Comparison of ENCODE assay signal across 14 cellular contexts in genomic region chr15:69391046-69391757, GRCh38. TPM values are rescaled to one million over a fixed set of nuclear protein-coding genes. Genes with fewer than 3 reads are reported as not detected.
DNase-seq lines count a peak whose midpoint lies in the region; ATAC-seq and TF ChIP-seq lines count a peak whose summit lies in the region.
"Had no signal": no experiment of that assay in that cellular context is flagged by ENCODE, and none has a peak within 500 bp of the region (broad histone marks: within the 10 kb centered on the region; RNA-seq: fewer than 3 reads in every experiment).

No MANE protein-coding gene starts in this region.

- peaks cover 5% of the 10 kb centered on the region for H3K4me1 Mint-ChIP-seq in activated CD8-positive, alpha-beta memory T cell treated with anti-CD3 and anti-CD28 coated beads, Interleukin-2, amount 10 ng/mL, durations not matched to agents 7 days and 5 days

- H3K4me2 ChIP-seq in HCT116 (ENCODE audit: low read length) = peak overlapping the region; percentile 29; the same call in 1 of the 2 replicates

- no peak overlapping the region for H3K4me3 Mint-ChIP-seq in activated CD8-positive, alpha-beta memory T cell treated with anti-CD3 and anti-CD28 coated beads, Interleukin-2, amount 10 ng/mL, durations not matched to agents 7 days and 5 days
- H3K4me3 Mint-ChIP-seq: activated CD4-positive, alpha-beta T cell treated with anti-CD3 and anti-CD28 coated beads, Interleukin-2, amount 10 ng/mL, durations not matched to agents 24 days and 14 days; CD4-positive, alpha-beta T cell had no signal

- no peak overlapping the region for H3K9ac ChIP-seq in HCT116 (ENCODE audit: low read length)

- no peaks in the 10 kb centered on the region for H3K9me2 ChIP-seq in HCT116 (ENCODE audit: insufficient read depth)

- H3K27ac ChIP-seq in HCT116 (ENCODE audit: low read depth, low read length) (no peak overlapping the region), foreskin keratinocyte (peak overlapping the region; percentile 70), sigmoid colon (no peak overlapping the region)

- POLR2A ChIA-PET in HCT116 (lab: Charles Lee) = interaction anchor here (1.0 kb wide), 1 partner anchor 12 kb away, joined by 3 read pairs; no protein-coding TSS in a partner anchor

- RAD21 ChIA-PET in HCT116 (lab: Charles Lee; ENCODE audit: low non-redundant PET in 1 of 2, low total read pairs in 2 of 2, uncharacterized antibody in 2 of 2, unreplicated experiment in 2 of 2) = no interaction called here

- H3K36me3 Mint-ChIP-seq in activated CD8-positive, alpha-beta memory T cell treated with anti-CD3 and anti-CD28 coated beads, Interleukin-2, amount 10 ng/mL, durations not matched to agents 7 days and 5 days = no peaks in the 10 kb centered on the region
- H3K36me3 Mint-ChIP-seq in activated naive CD4-positive, alpha-beta T cell treated with anti-CD3 and anti-CD28 coated beads, Interleukin-2, amount 50 U/mL, for 72 hours = no peaks in the 10 kb centered on the region

- H3K9me3 ChIP-seq in HCT116 (ENCODE audit: control insufficient read depth in 1 of 2, insufficient read depth in 1 of 2, low read depth in 1 of 2, low read length in 2 of 2) (no peaks in the 10 kb centered on the region), sigmoid colon (no peaks in the 10 kb centered on the region)

- no peak for TF ChIP-seq EP300 in sigmoid colon (IDR thresholded peaks at IDR 0.05)

- H3K4me3 ChIP-seq in HCT116 (replicated peaks in 1 of 2; ENCODE audit: low read depth in 1 of 2, low read length in 2 of 2) = no peak overlapping the region
- no peak overlapping the region for H3K4me3 ChIP-seq in sigmoid colon

- H3K9me3 Mint-ChIP-seq in activated CD8-positive, alpha-beta memory T cell treated with anti-CD3 and anti-CD28 coated beads, Interleukin-2, amount 10 ng/mL, durations not matched to agents 7 days and 5 days (ENCODE audit: low read depth) = no peaks in the 10 kb centered on the region
- no peaks in the 10 kb centered on the region for H3K9me3 Mint-ChIP-seq in activated naive CD4-positive, alpha-beta T cell treated with anti-CD3 and anti-CD28 coated beads, Interleukin-2, amount 50 U/mL, for 72 hours
- H3K9me3 Mint-ChIP-seq: activated CD4-positive, alpha-beta T cell treated with anti-CD3 and anti-CD28 coated beads, Interleukin-2, amount 10 ng/mL, durations not matched to agents 24 days and 14 days; CD4-positive, alpha-beta T cell had no signal

- TF ChIP-seq RAD21 in HCT116 (IDR thresholded peaks at IDR 0.05; ENCODE audit: low read depth) = no peak

- H3K27me3 ChIP-seq in HCT116 (ENCODE audit: insufficient read depth, low read length) (no peaks in the 10 kb centered on the region), foreskin keratinocyte (peaks cover 5% of the 10 kb centered on the region), sigmoid colon (no peaks in the 10 kb centered on the region)

- DNase-seq in HCT116 (ENCODE audit: low read depth, low spot score) (no peak), foreskin keratinocyte (peak; percentile 27 to 57), sigmoid colon (peak; percentile 7), NCI-H510A (lab: John Stamatoyannopoulos, UW) (no peak), NOMO-1 (lab: John Stamatoyannopoulos, UW; ENCODE audit: unreplicated experiment in 2 of 2) (no peak)
- DNase-seq in activated CD8-positive, alpha-beta memory T cell treated with anti-CD3 and anti-CD28 coated beads, Interleukin-2, amount 10 ng/mL, durations not matched to agents 7 days and 5 days = peak; percentile 28
- no peak for DNase-seq in activated naive CD4-positive, alpha-beta T cell treated with anti-CD3 and anti-CD28 coated beads, Interleukin-2, amount 50 U/mL, for 72 hours (ENCODE audit: low spot score in 2 of 2)
- DNase-seq: activated CD4-positive, alpha-beta T cell treated with anti-CD3 and anti-CD28 coated beads, Interleukin-2, amount 10 ng/mL, durations not matched to agents 24 days and 14 days; activated gamma-delta T cell treated with Interleukin-2 at 50 U/mL for 16 hours; activated T-cell treated with anti-CD3 and anti-CD28 coated beads for 4 hours; CD4-positive, alpha-beta T cell; GF-D8; NCI-H1436; SHP77 had no signal

- intact Hi-C loops in HCT116 (cut with micrococcal nuclease) = loop anchor here (5.0 kb wide), 3 partner anchors 94 to 229 kb away; partner anchors contain the start of genes GLCE and PAQR5
- intact Hi-C loops in sigmoid colon (cut with DNase I) = loop anchor here (10.0 kb wide), 1 partner anchor 226 kb away; the partner anchor contains the start of gene GLCE

- no peak for TF ChIP-seq POLR2A in HCT116 (IDR thresholded peaks at IDR 0.05; ENCODE audit: borderline replicate concordance, extremely low read depth, insufficient read depth, insufficient read length)
- TF ChIP-seq POLR2A in sigmoid colon (IDR thresholded peaks at IDR 0.05) = no peak

- WGBS in sigmoid colon, 2 donors = 92 to 94% methylated on average over 11 of the region's 11 CpGs

- ATAC-seq in HCT116 = no peak
- ATAC-seq in activated CD8-positive, alpha-beta memory T cell treated with anti-CD3 and anti-CD28 coated beads, Interleukin-2, amount 10 ng/mL, durations not matched to agents 7 days and 5 days = no peak
- no peak for ATAC-seq in foreskin keratinocyte
- no peak for ATAC-seq in activated naive CD4-positive, alpha-beta T cell treated with anti-CD3 and anti-CD28 coated beads, Interleukin-2, amount 50 U/mL, for 72 hours

- TF ChIP-seq CTCF in HCT116 (IDR thresholded peaks at IDR 0.05 in 2 of 3, conservative IDR thresholded peaks at IDR 0.05 in 1 of 3; ENCODE audit: borderline replicate concordance in 1 of 3, insufficient read depth in 1 of 3, low read depth in 2 of 3, low read length in 2 of 3) (no peak), foreskin keratinocyte (conservative IDR thresholded peaks at IDR 0.05) (no peak), sigmoid colon (IDR thresholded peaks at IDR 0.05) (no peak)

- CTCF ChIA-PET in HCT116 (lab: Charles Lee) = no interaction called here
- CTCF ChIA-PET in activated CD8-positive, alpha-beta memory T cell treated with anti-CD3 and anti-CD28 coated beads, Interleukin-2, amount 10 ng/mL, durations not matched to agents 7 days and 5 days (lab: Charles Lee) = no interaction called here

- H3K4me1 ChIP-seq in HCT116 (ENCODE audit: control insufficient read depth in 1 of 2, insufficient read depth in 2 of 2, low read length in 2 of 2) (peaks cover 26 to 47% of the 10 kb centered on the region in 2 experiments), foreskin keratinocyte (peaks cover 23% of the 10 kb centered on the region), sigmoid colon (peaks cover 0 to 7% (median 5%) of the 10 kb centered on the region in 4 donors)

- H4K20me1 ChIP-seq in HCT116 (ENCODE audit: insufficient read depth) = no peaks in the 10 kb centered on the region

- no peak overlapping the region for H3K27ac Mint-ChIP-seq in activated CD8-positive, alpha-beta memory T cell treated with anti-CD3 and anti-CD28 coated beads, Interleukin-2, amount 10 ng/mL, durations not matched to agents 7 days and 5 days
- H3K27ac Mint-ChIP-seq in activated naive CD4-positive, alpha-beta T cell treated with anti-CD3 and anti-CD28 coated beads, Interleukin-2, amount 50 U/mL, for 72 hours = no peak overlapping the region
- H3K27ac Mint-ChIP-seq: activated CD4-positive, alpha-beta T cell treated with anti-CD3 and anti-CD28 coated beads, Interleukin-2, amount 10 ng/mL, durations not matched to agents 24 days and 14 days; CD4-positive, alpha-beta T cell had no signal

- no peak overlapping the region for H2AFZ ChIP-seq in HCT116 (ENCODE audit: low read depth, low read length, poor library complexity, severe bottlenecking)

- BruUV-seq in HCT116 (replicated peaks; lab: Mats Ljungman, UMichigan) = no TSS peak

- H3K27me3 Mint-ChIP-seq in activated CD8-positive, alpha-beta memory T cell treated with anti-CD3 and anti-CD28 coated beads, Interleukin-2, amount 10 ng/mL, durations not matched to agents 7 days and 5 days = peaks cover 10% of the 10 kb centered on the region
- H3K27me3 Mint-ChIP-seq: CD4-positive, alpha-beta T cell had no signal

- H3K36me3 ChIP-seq in HCT116 (ENCODE audit: control insufficient read depth in 1 of 2, insufficient read depth in 2 of 2, low read length in 2 of 2) (no peaks in the 10 kb centered on the region), sigmoid colon (no peaks in the 10 kb centered on the region)

- H3K79me2 ChIP-seq in HCT116 (ENCODE audit: insufficient read depth, low read length) = no peaks in the 10 kb centered on the region

TF ChIP-seq in HCT116, 20 proteins besides CTCF, POLR2A, EP300 and RAD21 (continues in another document):
- TF ChIP-seq ZFX (IDR thresholded peaks at IDR 0.05) (no peak), EZH2 (IDR thresholded peaks at IDR 0.05) (no peak), SIN3A (IDR thresholded peaks at IDR 0.05; ENCODE audit: low read depth) (no peak), CBX3 (IDR thresholded peaks at IDR 0.05; ENCODE audit: low read depth) (no peak), SRF (IDR thresholded peaks at IDR 0.05; ENCODE audit: low read depth) (no peak), ATF3 (IDR thresholded peaks at IDR 0.05) (no peak), EZH2phosphoT487 (IDR thresholded peaks at IDR 0.05; ENCODE audit: borderline replicate concordance) (no peak), TCF7L2 (IDR thresholded peaks at IDR 0.05; ENCODE audit: borderline replicate concordance, extremely low read depth, insufficient read depth, insufficient read length) (no peak), YY1 (IDR thresholded peaks at IDR 0.05; ENCODE audit: extremely low read depth, insufficient replicate concordance, low read depth, low read length) (no peak), ELF1 (IDR thresholded peaks at IDR 0.05; ENCODE audit: borderline replicate concordance, low read depth) (no peak), POLR2AphosphoS5 (IDR thresholded peaks at IDR 0.05; ENCODE audit: low read depth, low read length) (no peak), SP1 (IDR thresholded peaks at IDR 0.05; ENCODE audit: low read depth) (no peak), FOSL1 (IDR thresholded peaks at IDR 0.05; ENCODE audit: low read depth) (no peak)

RNA-seq across cellular contexts. Expression of gene KIF23, which starts 22.9 kb away (rescaled TPM):
- total RNA-seq in HCT116 (2021; ENCODE audit: unreplicated experiment) = 83.7 TPM
- polyA plus RNA-seq in HCT116 (2012) = 62.8 and 80.8 TPM in 2 replicates
- 10 to 100 TPM; 70.9 to 81.1 TPM for total RNA-seq in activated CD8-positive, alpha-beta memory T cell treated with anti-CD3 and anti-CD28 coated beads, Interleukin-2, amount 10 ng/mL, durations not matched to agents 7 days and 5 days
- total RNA-seq in foreskin keratinocyte = 66.4 and 88.7 TPM in 2 replicates
- 23.1 and 38.2 TPM in 2 replicates for polyA plus RNA-seq in foreskin keratinocyte
- 1 to 10 TPM in 3 of 4 donors, under 1 TPM in 1; 0.16 to 3.9 (median 2.3) TPM for total RNA-seq in sigmoid colon
- 10 to 100 TPM in 1 of 3 donors, 1 to 10 TPM in 2; 1.8 to 10.8 (median 2.1) TPM for polyA plus RNA-seq in sigmoid colon
- 100 to 1,000 TPM in 1 of 2 donors, 10 to 100 TPM in 1; 45.0 to 120 TPM for total RNA-seq in activated naive CD4-positive, alpha-beta T cell treated with anti-CD3 and anti-CD28 coated beads, Interleukin-2, amount 50 U/mL, for 72 hours

Comparison
In these comparisons a context has a peak if more than half of its experiments do, and no peak if none do; other contexts are left out.
1. DNase-seq: peak in activated CD8-positive, alpha-beta memory T cell treated with anti-CD3 and anti-CD28 coated beads, Interleukin-2, amount 10 ng/mL, durations not matched to agents 7 days and 5 days (single experiment), foreskin keratinocyte (2 of 2) and sigmoid colon (single experiment); none in HCT116 (single experiment), activated naive CD4-positive, alpha-beta T cell treated with anti-CD3 and anti-CD28 coated beads, Interleukin-2, amount 50 U/mL, for 72 hours (0 of 2), NCI-H510A (single experiment) and NOMO-1 (0 of 2).
2. RNA of gene KIF23, which starts 22.9 kb away (total RNA-seq): 45.0 to 120 TPM in activated naive CD4-positive, alpha-beta T cell treated with anti-CD3 and anti-CD28 coated beads, Interleukin-2, amount 50 U/mL, for 72 hours, 66.4 to 88.7 TPM in foreskin keratinocyte, 83.7 TPM in HCT116 (single experiment) and 70.9 to 81.1 TPM in activated CD8-positive, alpha-beta memory T cell treated with anti-CD3 and anti-CD28 coated beads, Interleukin-2, amount 10 ng/mL, durations not matched to agents 7 days and 5 days; 0.16 to 3.9 TPM in sigmoid colon; every median in the first group is over 4 times any median in the second.